In genomic region chr12:52805739-52806138, GRCh38 we compare ENCODE assay signal across 34 cellular contexts. TPM values are rescaled to one million over a fixed set of nuclear protein-coding genes. Genes with fewer than 3 reads are reported as not detected.
"Had no signal": no experiment of that assay in that cellular context is flagged by ENCODE, and none has a peak within 500 bp of the region (broad histone marks: within the 10 kb centered on the region; RNA-seq: fewer than 3 reads in every experiment).

No MANE protein-coding gene starts in this region.

- H3K9me3 Mint-ChIP-seq: immature natural killer cell; naive thymus-derived CD8-positive, alpha-beta T cell; nephron; neural crest cell; stimulated activated naive B cell treated with anti-CD40 and anti-IgM and Interleukin-4, amounts not matched to agents 10 μg/mL and 1 μg/mL and 100 μg/mL, for 72 hours had no signal

- DNase-seq: hypothalamus; immature natural killer cell; kidney; left colon; left lung; lower lobe of right lung; mammary epithelial cell; mesenchymal stem cell; naive thymus-derived CD8-positive, alpha-beta T cell; occipital lobe; psoas muscle; stimulated activated CD4-positive, alpha-beta T cell treated with anti-CD3 and anti-CD28 coated beads, Interleukin-12 subunit alpha, Interleukin-12 subunit beta, amount 100 ng/mL, for 4 hours; stimulated activated CD4-positive, alpha-beta T cell treated with anti-CD3 and anti-CD28 coated beads, Interleukin-15, amount 100 ng/mL, for 24 hours; stimulated activated CD4-positive, alpha-beta T cell treated with anti-CD3 and anti-CD28 coated beads, Interleukin-2, amount 100 ng/mL, for 24 hours; stimulated activated CD4-positive, alpha-beta T cell treated with anti-CD3 and anti-CD28 coated beads, Interleukin-4, amount 100 ng/mL, for 1 hour; stimulated activated naive B cell treated with anti-CD40 and anti-IgM and Interleukin-4, amounts not matched to agents 10 μg/mL and 1 μg/mL and 100 μg/mL, for 72 hours; stimulated activated naive CD8-positive, alpha-beta T cell treated with anti-CD3 and anti-CD28 coated beads, Interleukin-15, Interleukin-2, amounts not matched to agents 100 U/mL and 50 U/mL, for 24 hours; stomach; testis; tibial artery; trophoblast cell; uterus had no signal

- H3K4me3 Mint-ChIP-seq: immature natural killer cell; naive thymus-derived CD8-positive, alpha-beta T cell; nephron; neural crest cell; stimulated activated naive B cell treated with anti-CD40 and anti-IgM and Interleukin-4, amounts not matched to agents 10 μg/mL and 1 μg/mL and 100 μg/mL, for 72 hours had no signal

- H3K36me3 Mint-ChIP-seq: immature natural killer cell; naive thymus-derived CD8-positive, alpha-beta T cell; stimulated activated naive B cell treated with anti-CD40 and anti-IgM and Interleukin-4, amounts not matched to agents 10 μg/mL and 1 μg/mL and 100 μg/mL, for 72 hours had no signal

- H3K4me3 ChIP-seq: left lung, lower lobe of right lung, psoas muscle, right lobe of liver, smooth muscle cell, stomach, testis, tibial artery, uterus had no signal

- H3K4me2 ChIP-seq: smooth muscle cell had no signal

- H3K27me3 ChIP-seq: neutrophil, right lobe of liver, testis, uterus had no signal

- H3K9ac ChIP-seq: parathyroid adenoma had no signal

- H2AFZ ChIP-seq: parathyroid adenoma had no signal

- H3K4me1 ChIP-seq: parathyroid adenoma, psoas muscle, right lobe of liver, testis, tibial artery, uterus had no signal

- H3K27ac Mint-ChIP-seq: immature natural killer cell; nephron; stimulated activated naive B cell treated with anti-CD40 and anti-IgM and Interleukin-4, amounts not matched to agents 10 μg/mL and 1 μg/mL and 100 μg/mL, for 72 hours had no signal

- H3K36me3 ChIP-seq: left lung, lower lobe of right lung, neutrophil, right lobe of liver, stomach, tibial artery, uterus had no signal

- H3K9me3 ChIP-seq: left lung, lower lobe of right lung, neutrophil, psoas muscle, right lobe of liver, stomach, testis, tibial artery, uterus had no signal

- H3K4me1 Mint-ChIP-seq: immature natural killer cell; neural crest cell; stimulated activated naive B cell treated with anti-CD40 and anti-IgM and Interleukin-4, amounts not matched to agents 10 μg/mL and 1 μg/mL and 100 μg/mL, for 72 hours had no signal

- H3K27ac ChIP-seq: left lung, lower lobe of right lung, neutrophil, parathyroid adenoma, psoas muscle, right lobe of liver, stomach, testis, tibial artery, uterus had no signal

- ATAC-seq: left colon; left lung; lower lobe of right lung; naive thymus-derived CD8-positive, alpha-beta T cell; psoas muscle; right lobe of liver; stimulated activated naive B cell treated with anti-CD40 and anti-IgM and Interleukin-4, amounts not matched to agents 10 μg/mL and 1 μg/mL and 100 μg/mL, for 72 hours; stimulated activated naive CD8-positive, alpha-beta T cell treated with anti-CD3 and anti-CD28 coated beads, Interleukin-15, Interleukin-2, amounts not matched to agents 100 U/mL and 50 U/mL, for 24 hours had no signal

RNA-seq across cellular contexts. Expression of gene KRT4, which starts 8.2 kb away (rescaled TPM):
- total RNA-seq: kidney; left colon; mammary epithelial cell; mucosa of gallbladder; naive thymus-derived CD8-positive, alpha-beta T cell; neural crest cell; osteocyte; posterior vena cava; right lobe of liver; skeletal muscle tissue; smooth muscle cell; uterus had no signal
- polyA plus RNA-seq: immature natural killer cell; mammary epithelial cell; naive thymus-derived CD8-positive, alpha-beta T cell; smooth muscle cell had no signal

RNA-seq across cellular contexts. Expression of gene KRT3, which starts 9.8 kb away (rescaled TPM):
- total RNA-seq: kidney; left colon; left lung; liver; lower lobe of right lung; mammary epithelial cell; mucosa of gallbladder; naive thymus-derived CD8-positive, alpha-beta T cell; neural crest cell; occipital lobe; osteocyte; posterior vena cava; psoas muscle; right lobe of liver; skeletal muscle tissue; smooth muscle cell; stomach; testis; ureter; uterus had no signal
- polyA plus RNA-seq: immature natural killer cell; liver; naive thymus-derived CD8-positive, alpha-beta T cell; psoas muscle; smooth muscle cell had no signal

RNA-seq across cellular contexts. Expression of gene KRT79, which starts 28.4 kb away (rescaled TPM):
- total RNA-seq: kidney; left colon; liver; mammary epithelial cell; mucosa of gallbladder; naive thymus-derived CD8-positive, alpha-beta T cell; neural crest cell; occipital lobe; osteocyte; posterior vena cava; psoas muscle; right lobe of liver; stomach; ureter; uterus had no signal
- polyA plus RNA-seq: immature natural killer cell; liver; mammary epithelial cell; naive thymus-derived CD8-positive, alpha-beta T cell had no signal

RNA-seq across cellular contexts. Expression of gene KRT76, which starts 28.6 kb away (rescaled TPM):
- total RNA-seq: kidney; left colon; left lung; liver; lower lobe of right lung; mammary epithelial cell; mucosa of gallbladder; naive thymus-derived CD8-positive, alpha-beta T cell; neural crest cell; occipital lobe; osteocyte; posterior vena cava; psoas muscle; right lobe of liver; skeletal muscle tissue; smooth muscle cell; stomach; testis; ureter; uterus had no signal
- polyA plus RNA-seq: immature natural killer cell; liver; mammary epithelial cell; naive thymus-derived CD8-positive, alpha-beta T cell; psoas muscle; smooth muscle cell; stomach had no signal

RNA-seq across cellular contexts. Expression of gene KRT78, which starts 43.1 kb away (rescaled TPM):
- total RNA-seq: kidney; left colon; left lung; liver; lower lobe of right lung; mammary epithelial cell; mucosa of gallbladder; naive thymus-derived CD8-positive, alpha-beta T cell; neural crest cell; osteocyte; posterior vena cava; psoas muscle; right lobe of liver; skeletal muscle tissue; ureter; uterus had no signal
- polyA plus RNA-seq: mammary epithelial cell; naive thymus-derived CD8-positive, alpha-beta T cell had no signal
